ENCODE assay signal across 9 cellular contexts in genomic region chr12:9634177-9634803, GRCh38. TPM values are rescaled to one million over a fixed set of nuclear protein-coding genes. Genes with fewer than 3 reads are reported as not detected.
DNase-seq lines count a peak whose midpoint lies in the region; ATAC-seq, FAIRE-seq and TF ChIP-seq lines count a peak whose summit lies in the region.
"Had no signal": no experiment of that assay in that cellular context is flagged by ENCODE, and none has a peak within 500 bp of the region (broad histone marks: within the 10 kb centered on the region; RNA-seq: fewer than 3 reads in every experiment).

No MANE protein-coding gene starts in this region.

- H3K36me3 Mint-ChIP-seq in natural killer cell: no peaks in the 10 kb centered on the region

- H3K27me3 Mint-ChIP-seq in natural killer cell (ENCODE audit: low read depth in 2 of 2): no peaks in the 10 kb centered on the region

- H3K27ac ChIP-seq in transverse colon: no peak overlapping the region
- H3K27ac ChIP-seq: ovary had no signal

- no peaks in the 10 kb centered on the region for H3K27me3 ChIP-seq in transverse colon
- H3K27me3 ChIP-seq: ovary had no signal

- DNase-seq in ACHN (peak; percentile 72), GM18507 (ENCODE audit: extremely low spot score, insufficient read length, low read depth) (peak; percentile 35), NCI-H1694 (lab: John Stamatoyannopoulos, UW) (peak; percentile 71), natural killer cell (peak; percentile 56), transverse colon (peak; percentile 73), COLO829 (ENCODE audit: low spot score) (no peak)
- DNase-seq in activated CD4-positive, alpha-beta T cell treated with anti-CD3 and anti-CD28 coated beads, Interleukin-2, amount 50 U/mL, for 24 hours (ENCODE audit: low read depth in 1 of 2, low spot score in 1 of 2): peak; percentile 51 to 83
- peak; percentile 66 for DNase-seq in effector CD8-positive, alpha-beta T cell (lab: John Stamatoyannopoulos, UW)

- H3K4me3 ChIP-seq in transverse colon: no peak overlapping the region
- H3K4me3 ChIP-seq: ovary had no signal

- no peaks in the 10 kb centered on the region for H3K9me3 ChIP-seq in transverse colon

- WGBS in transverse colon (ENCODE audit: low coverage in 1 of 2), 2 donors: 28 to 33% methylated on average over 2 of the region's 2 CpGs

- TF ChIP-seq POLR2A in transverse colon (IDR thresholded peaks at IDR 0.05): no peak

- no peaks in the 10 kb centered on the region for H3K36me3 ChIP-seq in transverse colon
- H3K36me3 ChIP-seq: ovary had no signal

- TF ChIP-seq CTCF in natural killer cell (IDR thresholded peaks at IDR 0.05): peak; percentile 91
- TF ChIP-seq CTCF in transverse colon (IDR thresholded peaks at IDR 0.05): peak; percentile 59 to 65 (median 61)

- H3K9me3 Mint-ChIP-seq in natural killer cell: no peaks in the 10 kb centered on the region

- ATAC-seq in natural killer cell: peak; percentile 73 to 82 (median 81)

- in situ Hi-C loops in ACHN (cut with HindIII; ENCODE audit: low pct_ligation_motif_present, low pct_unique_long_range_greater_than_20kb, low sequenced_read_pairs): loop anchor here (10.0 kb wide), 1 partner anchor 71 kb away; no protein-coding TSS in a partner anchor
- in situ Hi-C loops in transverse colon (cut with MboI; ENCODE audit: low pct_ligation_motif_present in 1 of 4, low pct_unique_long_range_greater_than_20kb in 1 of 4, low sequenced_read_pairs in 3 of 4): loop anchor here in 2 of 4 donors (10.0 kb wide), 1 partner anchor 71 kb away; no protein-coding TSS in a partner anchor

- H3K4me1 Mint-ChIP-seq in natural killer cell: peaks cover 28 to 33% of the 10 kb centered on the region in 2 donors

- peak overlapping the region in 1 of 2 donors; percentile 25 for H3K27ac Mint-ChIP-seq in natural killer cell

- peak; percentile 93 for FAIRE-seq in GM18507 (lab: Jason Lieb, UNC)

- TF ChIP-seq EP300 in transverse colon (IDR thresholded peaks at IDR 0.05; ENCODE audit: low read depth): no peak

- H3K4me1 ChIP-seq in transverse colon: no peaks in the 10 kb centered on the region

- intact Hi-C loops in natural killer cell (cut with micrococcal nuclease) (loop anchor here (1.0 kb wide), 1 partner anchor 74 kb away; no protein-coding TSS in a partner anchor), transverse colon (cut with DNase I; ENCODE audit: low total_unique reads) (no loop called here)

- no peak overlapping the region for H3K4me3 Mint-ChIP-seq in natural killer cell

RNA-seq across cellular contexts. Expression of gene KLRB1, which starts 26.6 kb away (rescaled TPM):
- total RNA-seq in natural killer cell (100 to 1,000 TPM; 194 to 310 (median 216) TPM), transverse colon (1 to 10 TPM in 2 of 4 donors, not detected in 2; 1.2 to 5.2 TPM)

RNA-seq across cellular contexts. Expression of gene CLEC2D, which starts 35.2 kb away (rescaled TPM):
- total RNA-seq in natural killer cell (100 to 1,000 TPM; 140 to 219 (median 209) TPM), transverse colon (10 to 100 TPM in 2 of 4 donors, 1 to 10 TPM in 2; 5.4 to 23.3 (median 9.3) TPM)

Comparison
In these comparisons a context has a peak if more than half of its experiments do, and no peak if none do; other contexts are left out.
1. RNA of gene KLRB1, which starts 26.6 kb away (total RNA-seq): 194 to 310 TPM in natural killer cell; 1.2 to 5.2 TPM in transverse colon; every median in the first group is over 10 times any median in the second.
2. RNA of gene CLEC2D, which starts 35.2 kb away (total RNA-seq): 140 to 219 TPM in natural killer cell; 5.4 to 23.3 TPM in transverse colon; every median in the first group is over 4 times any median in the second.